In genomic region chr11:15171956-15172355, GRCh38 we compare ENCODE assay signal across 7 cellular contexts. TPM values are rescaled to one million over a fixed set of nuclear protein-coding genes. Genes with fewer than 3 reads are reported as not detected.
"Had no signal": no experiment of that assay in that cellular context is flagged by ENCODE, and none has a peak within 500 bp of the region (broad histone marks: within the 10 kb centered on the region; RNA-seq: fewer than 3 reads in every experiment).

No MANE protein-coding gene starts in this region.

- H3K4me3 ChIP-seq: GM23248 had no signal

- ATAC-seq: HepG2 had no signal

- H3K9ac ChIP-seq: GM23248 had no signal

- DNase-seq: GM23248, GOT3, H9, HCEC 1CT had no signal

- H2AFZ ChIP-seq: GM23248 had no signal

- H3K27ac ChIP-seq: GM23248, HL-60 had no signal

RNA-seq across cellular contexts. Expression of gene INSC, which starts 57.2 kb away (rescaled TPM):
- total RNA-seq: H4, H9, HepG2 had no signal
